ENCODE assay signal across 16 cellular contexts in genomic region chr10:4080225-4080624, GRCh38.
DNase-seq lines count a peak whose midpoint lies in the region; ATAC-seq and TF ChIP-seq lines count a peak whose summit lies in the region.
"Had no signal": no experiment of that assay in that cellular context is flagged by ENCODE, and none has a peak within 500 bp of the region (broad histone marks: within the 10 kb centered on the region; RNA-seq: fewer than 3 reads in every experiment).

No MANE protein-coding gene starts in this region.

- H3K9me3 ChIP-seq in smooth muscle cell (replicated peaks; ENCODE audit: low read depth): no peaks in the 10 kb centered on the region
- H3K9me3 ChIP-seq: A549, gastroesophageal sphincter had no signal

- H3K27me3 ChIP-seq in smooth muscle cell (ENCODE audit: low read depth): no peaks in the 10 kb centered on the region
- H3K27me3 ChIP-seq: gastroesophageal sphincter had no signal

- H2AFZ ChIP-seq in smooth muscle cell (ENCODE audit: low read depth): no peak overlapping the region
- H2AFZ ChIP-seq: PC-9 had no signal

- H3K4me3 Mint-ChIP-seq in activated CD8-positive, alpha-beta memory T cell treated with anti-CD3 and anti-CD28 coated beads, Interleukin-2, amount 10 ng/mL, durations not matched to agents 7 days and 5 days: no peak overlapping the region
- peak overlapping the region; percentile 27 for H3K4me3 Mint-ChIP-seq in T-helper 1 cell treated with Interleukin-12 subunit alpha and Interleukin-12 subunit beta and Interleukin-4 antibody, amounts not matched to agents 30 μg/mL and 1 μg/mL, for 36 hours
- H3K4me3 Mint-ChIP-seq in effector memory CD8-positive, alpha-beta T cell: peak overlapping the region; percentile 40 to 68
- H3K4me3 Mint-ChIP-seq: nephron progenitor cell; stimulated activated naive CD8-positive, alpha-beta T cell treated with anti-CD3 and anti-CD28 coated beads, Interleukin-15, Interleukin-2, amounts not matched to agents 100 ng/mL and 50 ng/mL, for 24 hours had no signal

- CTCF ChIA-PET in activated CD8-positive, alpha-beta memory T cell treated with anti-CD3 and anti-CD28 coated beads, Interleukin-2, amount 10 ng/mL, durations not matched to agents 7 days and 5 days (lab: Charles Lee): interaction anchor here (1.1 to 1.3 kb wide), 2 partner anchors 12 to 110 kb away, joined by 3 read pairs; no protein-coding TSS in a partner anchor

- peaks cover 5% of the 10 kb centered on the region for H3K4me1 ChIP-seq in smooth muscle cell (ENCODE audit: low read depth)
- H3K4me1 ChIP-seq: A549 had no signal

- H3K4me1 Mint-ChIP-seq in activated CD8-positive, alpha-beta memory T cell treated with anti-CD3 and anti-CD28 coated beads, Interleukin-2, amount 10 ng/mL, durations not matched to agents 7 days and 5 days: peaks cover 39% of the 10 kb centered on the region
- H3K4me1 Mint-ChIP-seq in T-helper 1 cell treated with Interleukin-12 subunit alpha and Interleukin-12 subunit beta and Interleukin-4 antibody, amounts not matched to agents 30 μg/mL and 1 μg/mL, for 36 hours (ENCODE audit: low read depth): peaks cover 35% of the 10 kb centered on the region
- H3K4me1 Mint-ChIP-seq in effector memory CD8-positive, alpha-beta T cell (ENCODE audit: low read depth in 2 of 2): peaks cover 37 to 58% of the 10 kb centered on the region in 2 donors

- H3K4me3 ChIP-seq in smooth muscle cell (no peak overlapping the region), foreskin fibroblast (ENCODE audit: low read depth in 1 of 2, low read length in 2 of 2) (no peak overlapping the region)
- H3K4me3 ChIP-seq: A549, gastroesophageal sphincter, PC-9 had no signal

- no peaks in the 10 kb centered on the region for H3K27me3 Mint-ChIP-seq in activated CD8-positive, alpha-beta memory T cell treated with anti-CD3 and anti-CD28 coated beads, Interleukin-2, amount 10 ng/mL, durations not matched to agents 7 days and 5 days
- H3K27me3 Mint-ChIP-seq in T-helper 1 cell treated with Interleukin-12 subunit alpha and Interleukin-12 subunit beta and Interleukin-4 antibody, amounts not matched to agents 30 μg/mL and 1 μg/mL, for 36 hours (ENCODE audit: low read depth): no peaks in the 10 kb centered on the region
- H3K27me3 Mint-ChIP-seq in effector memory CD8-positive, alpha-beta T cell: no peaks in the 10 kb centered on the region
- H3K27me3 Mint-ChIP-seq: stimulated activated naive CD8-positive, alpha-beta T cell treated with anti-CD3 and anti-CD28 coated beads, Interleukin-15, Interleukin-2, amounts not matched to agents 100 ng/mL and 50 ng/mL, for 24 hours had no signal

- peaks cover 15% of the 10 kb centered on the region for H3K36me3 Mint-ChIP-seq in activated CD8-positive, alpha-beta memory T cell treated with anti-CD3 and anti-CD28 coated beads, Interleukin-2, amount 10 ng/mL, durations not matched to agents 7 days and 5 days
- H3K36me3 Mint-ChIP-seq in T-helper 1 cell treated with Interleukin-12 subunit alpha and Interleukin-12 subunit beta and Interleukin-4 antibody, amounts not matched to agents 30 μg/mL and 1 μg/mL, for 36 hours (ENCODE audit: low read depth): peaks cover 10% of the 10 kb centered on the region
- peaks cover 4% of the 10 kb centered on the region for H3K36me3 Mint-ChIP-seq in effector memory CD8-positive, alpha-beta T cell (ENCODE audit: insufficient read depth)

- peak overlapping the region; percentile 81 for H3K27ac ChIP-seq in smooth muscle cell (ENCODE audit: low read depth)
- H3K27ac ChIP-seq: A549, PC-9, WERI-Rb-1 had no signal

- peak overlapping the region; percentile 72 for H3K27ac Mint-ChIP-seq in activated CD8-positive, alpha-beta memory T cell treated with anti-CD3 and anti-CD28 coated beads, Interleukin-2, amount 10 ng/mL, durations not matched to agents 7 days and 5 days
- H3K27ac Mint-ChIP-seq in T-helper 1 cell treated with Interleukin-12 subunit alpha and Interleukin-12 subunit beta and Interleukin-4 antibody, amounts not matched to agents 30 μg/mL and 1 μg/mL, for 36 hours: peak overlapping the region; percentile 47
- H3K27ac Mint-ChIP-seq in effector memory CD8-positive, alpha-beta T cell: peak overlapping the region; percentile 90 to 95
- H3K27ac Mint-ChIP-seq: stimulated activated naive CD8-positive, alpha-beta T cell treated with anti-CD3 and anti-CD28 coated beads, Interleukin-15, Interleukin-2, amounts not matched to agents 100 ng/mL and 50 ng/mL, for 24 hours had no signal

- no peak overlapping the region for H3K9ac ChIP-seq in smooth muscle cell (ENCODE audit: low read depth)

- H3K36me3 ChIP-seq in smooth muscle cell (ENCODE audit: low read depth): no peaks in the 10 kb centered on the region
- H3K36me3 ChIP-seq: gastroesophageal sphincter, WERI-Rb-1 had no signal

- H3K9me3 Mint-ChIP-seq in activated CD8-positive, alpha-beta memory T cell treated with anti-CD3 and anti-CD28 coated beads, Interleukin-2, amount 10 ng/mL, durations not matched to agents 7 days and 5 days (ENCODE audit: low read depth): no peaks in the 10 kb centered on the region
- peaks cover 3% of the 10 kb centered on the region for H3K9me3 Mint-ChIP-seq in T-helper 1 cell treated with Interleukin-12 subunit alpha and Interleukin-12 subunit beta and Interleukin-4 antibody, amounts not matched to agents 30 μg/mL and 1 μg/mL, for 36 hours
- H3K9me3 Mint-ChIP-seq in effector memory CD8-positive, alpha-beta T cell: peaks cover 0 to 3% of the 10 kb centered on the region in 2 donors
- H3K9me3 Mint-ChIP-seq: nephron progenitor cell; stimulated activated naive CD8-positive, alpha-beta T cell treated with anti-CD3 and anti-CD28 coated beads, Interleukin-15, Interleukin-2, amounts not matched to agents 100 ng/mL and 50 ng/mL, for 24 hours had no signal

- WGBS in smooth muscle cell (ENCODE audit: low lambda C conversion rate): 98% methylated on average over 2 of the region's 2 CpGs

- H3K4me2 ChIP-seq in smooth muscle cell: no peak overlapping the region
- H3K4me2 ChIP-seq: A549, PC-9 had no signal

- H3F3A ChIP-seq in smooth muscle cell (ENCODE audit: low read depth): peaks cover 27% of the 10 kb centered on the region

- DNase-seq in activated CD8-positive, alpha-beta memory T cell treated with anti-CD3 and anti-CD28 coated beads, Interleukin-2, amount 10 ng/mL, durations not matched to agents 7 days and 5 days: no peak
- no peak for DNase-seq in activated CD8-positive, alpha-beta memory T cell treated with anti-CD3 and anti-CD28 coated beads, Interleukin-2, amount 50 U/mL, for 48 hours
- no peak for DNase-seq in effector memory CD8-positive, alpha-beta T cell
- no peak for DNase-seq in smooth muscle cell (lab: John Stamatoyannopoulos, UW; ENCODE audit: unreplicated experiment)
- DNase-seq in amygdala (lab: John Stamatoyannopoulos, UW): no peak
- no peak for DNase-seq in SK-N-DZ (ENCODE audit: low spot score)
- no peak for DNase-seq in foreskin fibroblast
- DNase-seq: activated CD8-positive, alpha-beta memory T cell treated with anti-CD3 and anti-CD28 coated beads, Interleukin-2, amount 50 U/mL, for 4 hours; left ventricle myocardium superior; nephron progenitor cell; PC-9; WERI-Rb-1 had no signal

- no peak for ATAC-seq in activated CD8-positive, alpha-beta memory T cell treated with anti-CD3 and anti-CD28 coated beads, Interleukin-2, amount 10 ng/mL, durations not matched to agents 7 days and 5 days
- peak; percentile 56 for ATAC-seq in effector memory CD8-positive, alpha-beta T cell (replicated peaks)
- ATAC-seq: A549, gastroesophageal sphincter, left ventricle myocardium superior had no signal

- no peaks in the 10 kb centered on the region for H3K79me2 ChIP-seq in smooth muscle cell (ENCODE audit: low read depth)

- H4K20me1 ChIP-seq in smooth muscle cell (ENCODE audit: low read depth): no peaks in the 10 kb centered on the region

- no peak for TF ChIP-seq CTCF in smooth muscle cell (IDR thresholded peaks at IDR 0.05; ENCODE audit: borderline replicate concordance, insufficient read depth, poor library complexity, severe bottlenecking)
- no peak for TF ChIP-seq CTCF in foreskin fibroblast (IDR thresholded peaks at IDR 0.05; ENCODE audit: low read depth, low read length)
